Comparison of ENCODE assay signal across 8 cellular contexts in genomic region chr7:66557214-66558200, GRCh38.
DNase-seq lines count a peak whose midpoint lies in the region; ATAC-seq and TF ChIP-seq lines count a peak whose summit lies in the region.

No MANE protein-coding gene starts in this region.

- H3K4me1 ChIP-seq in BE2C (no peaks in the 10 kb centered on the region), right lobe of liver (no peaks in the 10 kb centered on the region)

- H3K4me3 Mint-ChIP-seq in chondrocyte (ENCODE audit: unreplicated experiment) = no peak overlapping the region

- H3K4me1 Mint-ChIP-seq in chondrocyte (ENCODE audit: low read depth) = peaks cover 17% of the 10 kb centered on the region

- WGBS in right lobe of liver (ENCODE audit: insufficient coverage, low coverage, low lambda C conversion rate, missing lambda C conversion rate) = 9% methylated on average over 11 of the region's 40 CpGs

- peaks cover 10% of the 10 kb centered on the region for H3K36me3 Mint-ChIP-seq in chondrocyte (ENCODE audit: low read depth)

- TF ChIP-seq CTCF in BE2C (IDR thresholded peaks at IDR 0.05; ENCODE audit: low read depth, low read length) (peak; percentile 92), chondrocyte (IDR thresholded peaks at IDR 0.05) (peak; percentile 88), right lobe of liver (IDR thresholded peaks at IDR 0.05) (peak; percentile 84 to 94 (median 88))

- TF ChIP-seq POLR2A in right lobe of liver (IDR thresholded peaks at IDR 0.05) = no peak

- ATAC-seq in GM19463 (IDR thresholded peaks at IDR 0.05; ENCODE audit: unreplicated experiment) (peak; percentile 73), right lobe of liver (peak; percentile 88 to 96 (median 94)), GM21737 (IDR thresholded peaks at IDR 0.05; ENCODE audit: unreplicated experiment) (no peak)

- H3K27me3 ChIP-seq in BE2C (no peaks in the 10 kb centered on the region), right lobe of liver (no peaks in the 10 kb centered on the region)

- H3K27me3 Mint-ChIP-seq in chondrocyte (ENCODE audit: low read depth) = no peaks in the 10 kb centered on the region

- DNase-seq in BE2C (peak; percentile 84), NCI-H1048 (lab: John Stamatoyannopoulos, UW) (peak; percentile 46), chondrocyte (ENCODE audit: low spot score) (peak; percentile 92), right lobe of liver (peak; percentile 72 to 78 (median 74))
- peak; percentile 82 for DNase-seq in activated CD4-positive, alpha-beta T cell treated with anti-CD3 and anti-CD28 coated beads for 48 hours
- DNase-seq in stimulated activated CD4-positive, alpha-beta T cell treated with anti-CD3 and anti-CD28 coated beads, TNF-alpha, amount 100 ng/mL, for 1 hour (ENCODE audit: low read depth in 3 of 3, low spot score in 1 of 3) = peak; percentile 29 to 74 (median 45)

- H3K9me3 Mint-ChIP-seq in chondrocyte (ENCODE audit: low read depth) = no peaks in the 10 kb centered on the region

- H3K4me3 ChIP-seq in BE2C (ENCODE audit: low read depth, low read length) (no peak overlapping the region), right lobe of liver (no peak overlapping the region)

- H3K27ac Mint-ChIP-seq in chondrocyte (ENCODE audit: unreplicated experiment) = no peak overlapping the region

- peaks cover 23% of the 10 kb centered on the region for H3K36me3 ChIP-seq in BE2C
- peaks cover 0 to 31% (median 12%) of the 10 kb centered on the region in 4 donors for H3K36me3 ChIP-seq in right lobe of liver

- H3K9me3 ChIP-seq in BE2C (no peaks in the 10 kb centered on the region), right lobe of liver (no peaks in the 10 kb centered on the region)

- intact Hi-C loops in right lobe of liver (cut with DNase I) = no loop called here

- H3K27ac ChIP-seq in right lobe of liver = no peak overlapping the region
